8 cellular contexts compared by ENCODE assay signal in the genomic region with DNA sequence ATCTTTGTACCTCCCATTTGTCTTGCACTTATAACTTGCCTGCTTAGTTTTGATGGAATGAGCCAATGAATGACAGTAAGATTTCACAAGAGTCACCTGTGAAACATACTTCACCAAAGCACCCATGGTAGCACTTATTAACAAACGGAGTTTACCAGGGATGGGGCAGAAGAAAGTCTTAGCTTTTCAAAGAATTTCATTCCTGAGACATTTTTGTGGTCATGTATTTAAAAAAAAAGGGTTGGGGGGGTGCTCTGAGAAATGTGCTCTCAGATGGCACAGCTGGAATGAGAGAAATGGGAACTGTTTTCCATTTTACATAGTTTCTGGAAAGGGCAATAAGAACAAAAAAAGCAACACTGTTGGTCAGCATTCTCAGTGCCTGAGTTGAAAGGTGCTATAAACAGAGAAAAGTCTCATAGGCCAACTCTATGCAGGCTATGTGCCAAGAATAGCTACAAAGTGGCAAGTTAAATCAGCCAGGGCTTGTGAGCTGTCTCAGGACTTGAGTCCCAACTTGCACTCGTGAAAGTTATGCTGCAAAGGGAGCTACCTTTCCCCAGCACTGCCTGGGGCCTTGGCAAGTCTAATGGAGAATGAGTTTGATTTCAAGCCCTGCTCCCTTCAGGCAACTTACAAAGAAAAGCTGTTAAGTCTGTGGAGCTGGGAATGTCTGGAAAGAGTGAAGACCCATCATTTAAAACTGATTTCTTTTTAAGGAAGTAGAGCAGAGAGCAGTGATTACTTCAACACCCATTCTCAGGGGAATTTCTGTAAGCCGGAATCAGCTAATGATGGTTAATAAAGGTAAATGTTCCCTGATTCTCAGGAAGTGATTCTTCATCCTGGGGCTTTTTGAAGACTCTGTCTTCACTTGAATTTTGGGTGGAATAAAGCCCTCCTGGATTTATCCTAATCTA.
DNase-seq lines count a peak whose midpoint lies in the region; ATAC-seq and TF ChIP-seq lines count a peak whose summit lies in the region.

No MANE protein-coding gene starts in this region.

- H3K4me3 Mint-ChIP-seq in activated T-cell treated with anti-CD3 and anti-CD28 coated beads, Interleukin-2, amount 50 U/mL, for 24 hours, result no peak overlapping the region

- H3K27ac ChIP-seq in PC-3 (ENCODE audit: low read length) (no peak overlapping the region), right atrium auricular region (peak overlapping the region; percentile 66 to 75)

- POLR2A ChIA-PET in PC-3 (lab: Charles Lee; ENCODE audit: unreplicated experiment), result no interaction called here

- H3K9me2 ChIP-seq in PC-3 (replicated peaks; ENCODE audit: low read length), result no peaks in the 10 kb centered on the region

- H3K4me1 Mint-ChIP-seq in activated T-cell treated with anti-CD3 and anti-CD28 coated beads, Interleukin-2, amount 50 U/mL, for 24 hours (ENCODE audit: low read depth), result no peaks in the 10 kb centered on the region

- no peaks in the 10 kb centered on the region for H3K79me2 ChIP-seq in PC-3 (ENCODE audit: low read length)

- H3K4me3 ChIP-seq in PC-3 (ENCODE audit: low read length), result no peak overlapping the region
- no peak overlapping the region for H3K4me3 ChIP-seq in right atrium auricular region

- H4K20me1 ChIP-seq in PC-3 (ENCODE audit: low read length), result no peaks in the 10 kb centered on the region

- no peak overlapping the region for H3K4me2 ChIP-seq in PC-3 (ENCODE audit: low read length)

- no peak overlapping the region for H2AFZ ChIP-seq in PC-3 (ENCODE audit: low read length)

- CTCF ChIA-PET in PC-3 (lab: Charles Lee), result no interaction called here

- H3K4me1 ChIP-seq in PC-3 (ENCODE audit: insufficient read depth, low read length), result no peaks in the 10 kb centered on the region
- peaks cover 0 to 62% of the 10 kb centered on the region in 2 donors for H3K4me1 ChIP-seq in right atrium auricular region

- no peak for TF ChIP-seq CTCF in PC-3 (conservative IDR thresholded peaks at IDR 0.05; ENCODE audit: low read depth, low read length)
- no peak for TF ChIP-seq CTCF in right atrium auricular region (IDR thresholded peaks at IDR 0.05)

- BruUV-seq in PC-3 (replicated peaks; lab: Mats Ljungman, UMichigan), result no TSS peak

- no peaks in the 10 kb centered on the region for H3K36me3 Mint-ChIP-seq in activated T-cell treated with anti-CD3 and anti-CD28 coated beads, Interleukin-2, amount 50 U/mL, for 24 hours (ENCODE audit: low read depth)

- peak; percentile 74 for ATAC-seq in GM21576 (IDR thresholded peaks at IDR 0.05; ENCODE audit: unreplicated experiment)
- ATAC-seq in PC-3, result peak; percentile 43

- H3K27ac Mint-ChIP-seq in activated T-cell treated with anti-CD3 and anti-CD28 coated beads, Interleukin-2, amount 50 U/mL, for 24 hours, result no peak overlapping the region

- H3K9me3 Mint-ChIP-seq in activated T-cell treated with anti-CD3 and anti-CD28 coated beads, Interleukin-2, amount 50 U/mL, for 24 hours, result no peaks in the 10 kb centered on the region

- no peaks in the 10 kb centered on the region for H3F3A ChIP-seq in PC-3 (ENCODE audit: low read length, unreplicated experiment)

- H3K36me3 ChIP-seq in PC-3 (ENCODE audit: low read depth, low read length) (no peaks in the 10 kb centered on the region), right atrium auricular region (no peaks in the 10 kb centered on the region)

- H3K9me3 ChIP-seq in PC-3 (ENCODE audit: low read length) (no peaks in the 10 kb centered on the region), right atrium auricular region (no peaks in the 10 kb centered on the region)

- H3K27me3 ChIP-seq in PC-3 (ENCODE audit: low read length), result no peaks in the 10 kb centered on the region
- no peaks in the 10 kb centered on the region for H3K27me3 ChIP-seq in right atrium auricular region

- DNase-seq in AG08395 (ENCODE audit: low spot score) (peak; percentile 55), PC-3 (peak; percentile 47), right atrium auricular region (ENCODE audit: low spot score) (no peak), CD1c-positive myeloid dendritic cell (ENCODE audit: extremely low spot score) (no peak), NCI-H345 (lab: John Stamatoyannopoulos, UW) (no peak)
- no peak for DNase-seq in activated effector memory CD4-positive, alpha-beta T cell treated with Interleukin-2 at 50 U/mL for 16 hours
- DNase-seq in activated T-cell treated with anti-CD3 and anti-CD28 coated beads, Interleukin-2, amount 50 U/mL, for 24 hours, result no peak

- H3K9ac ChIP-seq in PC-3 (ENCODE audit: low read length), result no peak overlapping the region

- intact Hi-C loops in PC-3 (cut with micrococcal nuclease), result no loop called here

- H3K27me3 Mint-ChIP-seq in activated T-cell treated with anti-CD3 and anti-CD28 coated beads, Interleukin-2, amount 50 U/mL, for 24 hours, result no peaks in the 10 kb centered on the region

Comparison
In these comparisons a context has a peak if more than half of its experiments do, and no peak if none do; other contexts are left out.
1. DNase-seq: peak in AG08395 (single experiment) and PC-3 (single experiment); none in right atrium auricular region (single experiment), CD1c-positive myeloid dendritic cell (single experiment), NCI-H345 (single experiment), activated effector memory CD4-positive, alpha-beta T cell treated with Interleukin-2 at 50 U/mL for 16 hours (single experiment) and activated T-cell treated with anti-CD3 and anti-CD28 coated beads, Interleukin-2, amount 50 U/mL, for 24 hours (single experiment).